In genomic region chr20:50113420-50114224, GRCh38 we compare ENCODE assay signal across 8 cellular contexts. TPM values are rescaled to one million over a fixed set of nuclear protein-coding genes. Genes with fewer than 3 reads are reported as not detected.
DNase-seq lines count a peak whose midpoint lies in the region; ATAC-seq, FAIRE-seq and TF ChIP-seq lines count a peak whose summit lies in the region.

No MANE protein-coding gene starts in this region.

- H3K4me2 ChIP-seq in BLaER1 treated with 17β-estradiol and CSF1 and Interleukin-3, amounts not matched to agents 10 nM and 100 nM: peak overlapping the region; percentile 88 to 99 (median 98)

- ATAC-seq in natural killer cell: no peak
- ATAC-seq in GM21367 (IDR thresholded peaks at IDR 0.05; ENCODE audit: unreplicated experiment): no peak
- no peak for ATAC-seq in GM19467 (IDR thresholded peaks at IDR 0.05; ENCODE audit: unreplicated experiment)

- H3K27ac ChIP-seq in BLaER1 treated with 17β-estradiol and CSF1 and Interleukin-3, amounts not matched to agents 10 nM and 100 nM: peak overlapping the region; percentile 88 to 99 (median 97)
- peak overlapping the region; percentile 94 for H3K27ac ChIP-seq in colonic mucosa

- peaks cover 0 to 13% (median 5%) of the 10 kb centered on the region in 11 experiments; a peak in 17 of 22 replicates for H3K36me3 ChIP-seq in BLaER1 treated with 17β-estradiol and CSF1 and Interleukin-3, amounts not matched to agents 10 nM and 100 nM
- no peaks in the 10 kb centered on the region for H3K36me3 ChIP-seq in colonic mucosa

- peaks cover 71 to 74% of the 10 kb centered on the region in 2 donors for H3K4me1 Mint-ChIP-seq in natural killer cell

- no peaks in the 10 kb centered on the region for H3K9me3 ChIP-seq in BLaER1 treated with 17β-estradiol and CSF1 and Interleukin-3, amounts not matched to agents 10 nM and 100 nM (replicated peaks in 1 of 11)
- no peaks in the 10 kb centered on the region for H3K9me3 ChIP-seq in colonic mucosa

- no peak for TF ChIP-seq CTCF in LNCaP clone FGC (IDR thresholded peaks at IDR 0.05; ENCODE audit: control insufficient read depth, extremely low read depth, insufficient read depth)
- no peak for TF ChIP-seq CTCF in colonic mucosa (IDR thresholded peaks at IDR 0.05)
- TF ChIP-seq CTCF in natural killer cell (IDR thresholded peaks at IDR 0.05): no peak

- H3K36me3 Mint-ChIP-seq in natural killer cell: no peaks in the 10 kb centered on the region

- peaks cover 33 to 41% (median 37%) of the 10 kb centered on the region in 11 experiments; a peak in 19 of 22 replicates for H4K20me1 ChIP-seq in BLaER1 treated with 17β-estradiol and CSF1 and Interleukin-3, amounts not matched to agents 10 nM and 100 nM

- H3K27ac Mint-ChIP-seq in natural killer cell: peak overlapping the region; percentile 95 to 99

- intact Hi-C loops in colonic mucosa (cut with DNase I): no loop called here
- intact Hi-C loops in natural killer cell (cut with micrococcal nuclease): loop anchor here (2.0 to 10.0 kb wide), 3 partner anchors 39 to 449 kb away; partner anchors contain the start of gene PEDS1

- no peaks in the 10 kb centered on the region for H3K27me3 Mint-ChIP-seq in natural killer cell (ENCODE audit: low read depth in 2 of 2)

- H3K9me3 Mint-ChIP-seq in natural killer cell: no peaks in the 10 kb centered on the region

- H3K27me3 ChIP-seq in BLaER1 treated with 17β-estradiol and CSF1 and Interleukin-3, amounts not matched to agents 10 nM and 100 nM: no peaks in the 10 kb centered on the region
- H3K27me3 ChIP-seq in colonic mucosa: no peaks in the 10 kb centered on the region

- peak overlapping the region; percentile 100 for H3K4me3 Mint-ChIP-seq in natural killer cell

- no peak for FAIRE-seq in RCC 7860 (lab: Jason Lieb, UNC)

- H3K9ac ChIP-seq in BLaER1 treated with 17β-estradiol and CSF1 and Interleukin-3, amounts not matched to agents 10 nM and 100 nM: peak overlapping the region; percentile 92 to 98 (median 97)
- peak overlapping the region; percentile 76 to 93 for H3K9ac ChIP-seq in colonic mucosa (ENCODE audit: low read depth in 2 of 2, low read length in 2 of 2)

- DNase-seq in LNCaP clone FGC (ENCODE audit: low read depth): peak; percentile 19
- no peak for DNase-seq in colonic mucosa
- DNase-seq in natural killer cell: no peak
- no peak for DNase-seq in RCC 7860 (ENCODE audit: low spot score)
- no peak for DNase-seq in NCI-H524 (lab: John Stamatoyannopoulos, UW)

- peak overlapping the region; percentile 77 to 98 (median 90) for H3K4me3 ChIP-seq in BLaER1 treated with 17β-estradiol and CSF1 and Interleukin-3, amounts not matched to agents 10 nM and 100 nM
- H3K4me3 ChIP-seq in LNCaP clone FGC (ENCODE audit: low read depth, low read length) (peak overlapping the region; percentile 94), colonic mucosa (peak overlapping the region; percentile 92)

- H3K4me1 ChIP-seq in BLaER1 treated with 17β-estradiol and CSF1 and Interleukin-3, amounts not matched to agents 10 nM and 100 nM: peaks cover 60 to 71% (median 68%) of the 10 kb centered on the region in 10 experiments
- H3K4me1 ChIP-seq in colonic mucosa: peaks cover 24% of the 10 kb centered on the region

RNA-seq across cellular contexts. Expression of gene UBE2V1, which starts 0.7 kb away (rescaled TPM):
- 10 to 100 TPM; 77.1 to 83.5 TPM for total RNA-seq in colonic mucosa
- 100 to 1,000 TPM; 194 to 238 (median 236) TPM for total RNA-seq in natural killer cell

RNA-seq across cellular contexts. Expression of gene PEDS1, which starts 39.9 kb away (rescaled TPM):
- total RNA-seq in colonic mucosa (10 to 100 TPM; 23.1 to 29.1 TPM), natural killer cell (10 to 100 TPM; 27.4 to 32.8 (median 31.5) TPM)
